ENCODE assay signal across 8 cellular contexts in genomic region chr3:50600141-50600753, GRCh38. TPM values are rescaled to one million over a fixed set of nuclear protein-coding genes. Genes with fewer than 3 reads are reported as not detected.
DNase-seq lines count a peak whose midpoint lies in the region; ATAC-seq and TF ChIP-seq lines count a peak whose summit lies in the region.

No MANE protein-coding gene starts in this region.

- H3K36me3 Mint-ChIP-seq in activated T-cell treated with anti-CD3 and anti-CD28 coated beads, Interleukin-2, amount 50 U/mL, for 24 hours (ENCODE audit: low read depth): peaks cover 69% of the 10 kb centered on the region
- peaks cover 63% of the 10 kb centered on the region for H3K36me3 Mint-ChIP-seq in activated T-helper 2 cell treated with anti-CD3 and anti-CD28 coated beads, Interferon-gamma antibody, Interleukin-2, Interleukin-4, amounts not matched to agents 10 μg/mL and 5 μg/mL and 100 μg/mL, durations not matched to agents 14 hours and 24 hours and 36 hours (ENCODE audit: low read depth)

- H3K4me3 ChIP-seq in lower lobe of right lung: no peak overlapping the region
- H3K4me3 ChIP-seq in testis: no peak overlapping the region

- peak; percentile 63 for DNase-seq in activated T-cell treated with anti-CD3 and anti-CD28 coated beads, Interleukin-2, amount 50 U/mL, for 24 hours
- DNase-seq in activated T-cell treated with anti-CD3 and anti-CD28 coated beads for 4 hours (no peak), lower lobe of right lung (no peak), testis (no peak), SW480 (ENCODE audit: low spot score) (no peak)
- DNase-seq in activated T-helper 2 cell treated with anti-CD3 and anti-CD28 coated beads, Interferon-gamma antibody, Interleukin-2, Interleukin-4, amounts not matched to agents 10 μg/mL and 5 μg/mL and 100 μg/mL, durations not matched to agents 14 hours and 24 hours and 36 hours (ENCODE audit: low spot score): no peak

- 78% methylated on average over 9 of the region's 9 CpGs for WGBS in testis, 2 donors

- peak overlapping the region; percentile 100 for H3K27ac Mint-ChIP-seq in activated T-cell treated with anti-CD3 and anti-CD28 coated beads, Interleukin-2, amount 50 U/mL, for 24 hours
- peak overlapping the region; percentile 100 for H3K27ac Mint-ChIP-seq in activated T-helper 2 cell treated with anti-CD3 and anti-CD28 coated beads, Interferon-gamma antibody, Interleukin-2, Interleukin-4, amounts not matched to agents 10 μg/mL and 5 μg/mL and 100 μg/mL, durations not matched to agents 14 hours and 24 hours and 36 hours

- peak overlapping the region; percentile 94 for H3K27ac ChIP-seq in lower lobe of right lung
- H3K27ac ChIP-seq in testis: peak overlapping the region; percentile 92 to 94

- H3K4me3 Mint-ChIP-seq in activated T-cell treated with anti-CD3 and anti-CD28 coated beads, Interleukin-2, amount 50 U/mL, for 24 hours: peak overlapping the region; percentile 99
- peak overlapping the region; percentile 74 for H3K4me3 Mint-ChIP-seq in activated T-helper 2 cell treated with anti-CD3 and anti-CD28 coated beads, Interferon-gamma antibody, Interleukin-2, Interleukin-4, amounts not matched to agents 10 μg/mL and 5 μg/mL and 100 μg/mL, durations not matched to agents 14 hours and 24 hours and 36 hours (ENCODE audit: low read depth)

- H3K9me3 ChIP-seq in lower lobe of right lung (no peaks in the 10 kb centered on the region), testis (no peaks in the 10 kb centered on the region)

- H3K27me3 ChIP-seq in lower lobe of right lung (ENCODE audit: low read depth) (no peaks in the 10 kb centered on the region), testis (no peaks in the 10 kb centered on the region)

- H3K9me3 Mint-ChIP-seq in activated T-cell treated with anti-CD3 and anti-CD28 coated beads, Interleukin-2, amount 50 U/mL, for 24 hours: no peaks in the 10 kb centered on the region
- no peaks in the 10 kb centered on the region for H3K9me3 Mint-ChIP-seq in activated T-helper 2 cell treated with anti-CD3 and anti-CD28 coated beads, Interferon-gamma antibody, Interleukin-2, Interleukin-4, amounts not matched to agents 10 μg/mL and 5 μg/mL and 100 μg/mL, durations not matched to agents 14 hours and 24 hours and 36 hours

- H3K4me1 Mint-ChIP-seq in activated T-cell treated with anti-CD3 and anti-CD28 coated beads, Interleukin-2, amount 50 U/mL, for 24 hours (ENCODE audit: low read depth): peaks cover 86% of the 10 kb centered on the region
- peaks cover 81% of the 10 kb centered on the region for H3K4me1 Mint-ChIP-seq in activated T-helper 2 cell treated with anti-CD3 and anti-CD28 coated beads, Interferon-gamma antibody, Interleukin-2, Interleukin-4, amounts not matched to agents 10 μg/mL and 5 μg/mL and 100 μg/mL, durations not matched to agents 14 hours and 24 hours and 36 hours (ENCODE audit: low read depth)

- TF ChIP-seq CTCF in lower lobe of right lung (IDR thresholded peaks at IDR 0.05): no peak
- TF ChIP-seq CTCF in testis (IDR thresholded peaks at IDR 0.05): no peak

- H3K36me3 ChIP-seq in lower lobe of right lung (peaks cover 15% of the 10 kb centered on the region), testis (ENCODE audit: low read depth, missing control alignments) (no peaks in the 10 kb centered on the region)

- peaks cover 69% of the 10 kb centered on the region for H3K4me1 ChIP-seq in lower lobe of right lung
- H3K4me1 ChIP-seq in testis: peaks cover 55% of the 10 kb centered on the region

- ATAC-seq in lower lobe of right lung (no peak), GM19351 (IDR thresholded peaks at IDR 0.05; ENCODE audit: unreplicated experiment) (no peak)
- ATAC-seq in activated CD4-positive, CD25-positive, alpha-beta regulatory T cell treated with anti-CD3 and anti-CD28 coated beads, Interleukin-2, amount 50 U/mL, for 24 hours: no peak

- no peaks in the 10 kb centered on the region for H3K27me3 Mint-ChIP-seq in activated T-cell treated with anti-CD3 and anti-CD28 coated beads, Interleukin-2, amount 50 U/mL, for 24 hours
- no peaks in the 10 kb centered on the region for H3K27me3 Mint-ChIP-seq in activated T-helper 2 cell treated with anti-CD3 and anti-CD28 coated beads, Interferon-gamma antibody, Interleukin-2, Interleukin-4, amounts not matched to agents 10 μg/mL and 5 μg/mL and 100 μg/mL, durations not matched to agents 14 hours and 24 hours and 36 hours (ENCODE audit: low read depth)

- intact Hi-C loops in activated T-helper 2 cell treated with anti-CD3 and anti-CD28 coated beads, Interferon-gamma antibody, Interleukin-2, Interleukin-4, amounts not matched to agents 10 μg/mL and 5 μg/mL and 100 μg/mL, durations not matched to agents 14 hours and 24 hours and 36 hours (cut with micrococcal nuclease): loop anchor here (2.0 to 5.0 kb wide), 3 partner anchors 13 to 363 kb away; partner anchors contain the start of gene GNAI2
- intact Hi-C loops in lower lobe of right lung (cut with DNase I) (no loop called here), testis (cut with DNase I; ENCODE audit: low total_unique reads) (no loop called here)

- no peak for TF ChIP-seq POLR2A in testis (IDR thresholded peaks at IDR 0.05)

RNA-seq across cellular contexts. Expression of gene CISH, which starts 11.3 kb away (rescaled TPM):
- 351 and 355 TPM in 2 replicates for total RNA-seq in activated T-helper 2 cell treated with anti-CD3 and anti-CD28 coated beads, Interferon-gamma antibody, Interleukin-2, Interleukin-4, amounts not matched to agents 10 μg/mL and 5 μg/mL and 100 μg/mL, durations not matched to agents 14 hours and 24 hours and 36 hours
- total RNA-seq in lower lobe of right lung: 48.8 TPM
- 1 to 10 TPM; 1.3 to 3.7 TPM for total RNA-seq in testis
- polyA plus RNA-seq in testis (ENCODE audit: insufficient read depth, low read depth, low replicate concordance): 5.8 TPM

RNA-seq across cellular contexts. Expression of gene MAPKAPK3, which starts 16.7 kb away (rescaled TPM):
- total RNA-seq in activated T-helper 2 cell treated with anti-CD3 and anti-CD28 coated beads, Interferon-gamma antibody, Interleukin-2, Interleukin-4, amounts not matched to agents 10 μg/mL and 5 μg/mL and 100 μg/mL, durations not matched to agents 14 hours and 24 hours and 36 hours: 178 and 190 TPM in 2 replicates
- total RNA-seq in lower lobe of right lung (68.6 TPM), testis (10 to 100 TPM; 19.1 to 27.1 TPM)
- polyA plus RNA-seq in testis (ENCODE audit: insufficient read depth, low read depth, low replicate concordance): 21.4 TPM

RNA-seq across cellular contexts. Expression of gene HEMK1, which starts 30.9 kb away (rescaled TPM):
- total RNA-seq in activated T-helper 2 cell treated with anti-CD3 and anti-CD28 coated beads, Interferon-gamma antibody, Interleukin-2, Interleukin-4, amounts not matched to agents 10 μg/mL and 5 μg/mL and 100 μg/mL, durations not matched to agents 14 hours and 24 hours and 36 hours: 61.7 and 68.7 TPM in 2 replicates
- total RNA-seq in lower lobe of right lung (28.4 TPM), testis (10 to 100 TPM; 12.8 to 13.1 TPM)
- 25.7 TPM for polyA plus RNA-seq in testis (ENCODE audit: insufficient read depth, low read depth, low replicate concordance)

RNA-seq across cellular contexts. Expression of gene C3orf18, which starts 32.7 kb away (rescaled TPM):
- 35.2 and 37.2 TPM in 2 replicates for total RNA-seq in activated T-helper 2 cell treated with anti-CD3 and anti-CD28 coated beads, Interferon-gamma antibody, Interleukin-2, Interleukin-4, amounts not matched to agents 10 μg/mL and 5 μg/mL and 100 μg/mL, durations not matched to agents 14 hours and 24 hours and 36 hours
- 6.7 TPM for total RNA-seq in lower lobe of right lung
- 10 to 100 TPM; 21.0 to 28.8 TPM for total RNA-seq in testis
- polyA plus RNA-seq in testis (ENCODE audit: insufficient read depth, low read depth, low replicate concordance): 14.9 TPM

Comparison
In these comparisons a context has a peak if more than half of its experiments do, and no peak if none do; other contexts are left out.
1. RNA of gene CISH, which starts 11.3 kb away (total RNA-seq): 351 to 355 TPM in activated T-helper 2 cell treated with anti-CD3 and anti-CD28 coated beads, Interferon-gamma antibody, Interleukin-2, Interleukin-4, amounts not matched to agents 10 μg/mL and 5 μg/mL and 100 μg/mL, durations not matched to agents 14 hours and 24 hours and 36 hours and 48.8 TPM in lower lobe of right lung (single experiment); 1.3 to 3.7 TPM in testis; every median in the first group is over 10 times any median in the second.